In the genomic region with DNA sequence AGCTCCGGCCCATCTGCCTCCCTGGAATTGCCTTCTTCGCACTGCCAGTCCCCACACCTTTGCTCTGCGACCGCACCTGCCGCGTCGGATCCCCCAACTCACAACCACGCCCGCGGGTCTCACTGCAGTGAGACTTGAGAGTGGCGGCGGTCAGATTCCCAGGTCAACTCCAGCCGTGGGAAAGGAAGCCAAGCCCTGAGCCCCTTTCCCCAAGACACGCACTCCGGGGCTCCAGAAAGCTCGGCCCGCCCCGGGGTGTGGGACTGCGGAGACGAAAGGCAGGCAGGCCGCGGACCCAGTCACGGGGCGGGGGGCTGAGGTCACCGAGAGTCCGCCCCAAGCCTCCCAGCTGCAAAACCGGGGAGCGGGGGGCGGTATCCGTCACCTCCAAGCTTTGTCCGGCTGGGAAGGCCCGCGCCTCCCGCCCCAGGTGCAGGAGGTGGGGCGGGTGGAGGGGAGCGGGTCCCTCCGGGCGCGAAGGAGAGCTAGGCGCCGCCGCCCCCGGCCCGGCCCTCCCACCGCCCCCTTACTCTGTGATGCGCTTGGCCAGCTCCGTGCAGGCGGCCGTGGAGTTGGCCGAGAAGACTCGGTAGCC, we compare ENCODE assay signal across 1 cellular context.
TF ChIP-seq lines count a peak whose summit lies in the region.

No MANE protein-coding gene starts in this region.

TF ChIP-seq in HepG2, 621 proteins besides CTCF, POLR2A, EP300 and RAD21 (continued from another document):
- TF ChIP-seq SRSF4 (IDR thresholded peaks at IDR 0.05; ENCODE audit: low read depth, low read length, poor library complexity, severe bottlenecking) (no peak), ATAD3A (CRISPR knock-in tag; IDR thresholded peaks at IDR 0.05) (no peak), GATAD2A (CRISPR knock-in tag; IDR thresholded peaks at IDR 0.05) (peak; percentile 17; the same call in 1 of the 2 replicates), TAF15 (IDR thresholded peaks at IDR 0.05; ENCODE audit: low read depth, low read length, poor library complexity, severe bottlenecking) (peak; percentile 44), MEIS1 (CRISPR knock-in tag; IDR thresholded peaks at IDR 0.05; ENCODE audit: borderline replicate concordance) (no peak), CCDC6 (CRISPR knock-in tag; IDR thresholded peaks at IDR 0.05) (no peak), ZNF383 (CRISPR knock-in tag; IDR thresholded peaks at IDR 0.05; ENCODE audit: borderline replicate concordance) (0 out of 2 replicates have a peak, but pooled peaks have one; percentile 55), NFATC3 (CRISPR knock-in tag; IDR thresholded peaks at IDR 0.05) (0 out of 2 replicates have a peak, but pooled peaks have one; percentile 54), ZNF101 (CRISPR knock-in tag; IDR thresholded peaks at IDR 0.05; ENCODE audit: borderline replicate concordance, low read depth) (no peak; the same call in 1 of the 2 replicates), ZNF891 (CRISPR knock-in tag; IDR thresholded peaks at IDR 0.05) (peak; percentile 60; the same call in 1 of the 2 replicates), ZNF256 (CRISPR knock-in tag; conservative IDR thresholded peaks at IDR 0.05) (peak; percentile 63; the same call in 1 of the 2 replicates), ZNF670 (CRISPR knock-in tag; IDR thresholded peaks at IDR 0.05; ENCODE audit: borderline replicate concordance) (peak; percentile 79; the same call in 1 of the 2 replicates), ZNF569 (CRISPR knock-in tag; IDR thresholded peaks at IDR 0.05; ENCODE audit: borderline replicate concordance) (no peak), BRD4 (CRISPR knock-in tag; IDR thresholded peaks at IDR 0.05) (no peak; the same call in 1 of the 2 replicates), ZNF614 (CRISPR knock-in tag; IDR thresholded peaks at IDR 0.05; ENCODE audit: borderline replicate concordance) (0 out of 2 replicates have a peak, but pooled peaks have one; percentile 31), ZFP90 (CRISPR knock-in tag; IDR thresholded peaks at IDR 0.05; ENCODE audit: borderline replicate concordance) (peak; percentile 8; the same call in 1 of the 2 replicates)
- TF ChIP-seq, protein P1, sequence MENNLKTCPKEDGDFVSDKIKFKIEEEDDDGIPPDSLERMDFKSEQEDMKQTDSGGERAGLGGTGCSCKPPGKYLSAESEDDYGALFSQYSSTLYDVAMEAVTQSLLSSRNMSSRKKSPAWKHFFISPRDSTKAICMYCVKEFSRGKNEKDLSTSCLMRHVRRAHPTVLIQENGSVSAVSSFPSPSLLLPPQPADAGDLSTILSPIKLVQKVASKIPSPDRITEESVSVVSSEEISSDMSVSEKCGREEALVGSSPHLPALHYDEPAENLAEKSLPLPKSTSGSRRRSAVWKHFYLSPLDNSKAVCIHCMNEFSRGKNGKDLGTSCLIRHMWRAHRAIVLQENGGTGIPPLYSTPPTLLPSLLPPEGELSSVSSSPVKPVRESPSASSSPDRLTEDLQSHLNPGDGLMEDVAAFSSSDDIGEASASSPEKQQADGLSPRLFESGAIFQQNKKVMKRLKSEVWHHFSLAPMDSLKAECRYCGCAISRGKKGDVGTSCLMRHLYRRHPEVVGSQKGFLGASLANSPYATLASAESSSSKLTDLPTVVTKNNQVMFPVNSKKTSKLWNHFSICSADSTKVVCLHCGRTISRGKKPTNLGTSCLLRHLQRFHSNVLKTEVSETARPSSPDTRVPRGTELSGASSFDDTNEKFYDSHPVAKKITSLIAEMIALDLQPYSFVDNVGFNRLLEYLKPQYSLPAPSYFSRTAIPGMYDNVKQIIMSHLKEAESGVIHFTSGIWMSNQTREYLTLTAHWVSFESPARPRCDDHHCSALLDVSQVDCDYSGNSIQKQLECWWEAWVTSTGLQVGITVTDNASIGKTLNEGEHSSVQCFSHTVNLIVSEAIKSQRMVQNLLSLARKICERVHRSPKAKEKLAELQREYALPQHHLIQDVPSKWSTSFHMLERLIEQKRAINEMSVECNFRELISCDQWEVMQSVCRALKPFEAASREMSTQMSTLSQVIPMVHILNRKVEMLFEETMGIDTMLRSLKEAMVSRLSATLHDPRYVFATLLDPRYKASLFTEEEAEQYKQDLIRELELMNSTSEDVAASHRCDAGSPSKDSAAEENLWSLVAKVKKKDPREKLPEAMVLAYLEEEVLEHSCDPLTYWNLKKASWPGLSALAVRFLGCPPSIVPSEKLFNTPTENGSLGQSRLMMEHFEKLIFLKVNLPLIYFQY (CRISPR knock-in tag; IDR thresholded peaks at IDR 0.05; ENCODE audit: borderline replicate concordance) = no peak
- TF ChIP-seq, protein P2, sequence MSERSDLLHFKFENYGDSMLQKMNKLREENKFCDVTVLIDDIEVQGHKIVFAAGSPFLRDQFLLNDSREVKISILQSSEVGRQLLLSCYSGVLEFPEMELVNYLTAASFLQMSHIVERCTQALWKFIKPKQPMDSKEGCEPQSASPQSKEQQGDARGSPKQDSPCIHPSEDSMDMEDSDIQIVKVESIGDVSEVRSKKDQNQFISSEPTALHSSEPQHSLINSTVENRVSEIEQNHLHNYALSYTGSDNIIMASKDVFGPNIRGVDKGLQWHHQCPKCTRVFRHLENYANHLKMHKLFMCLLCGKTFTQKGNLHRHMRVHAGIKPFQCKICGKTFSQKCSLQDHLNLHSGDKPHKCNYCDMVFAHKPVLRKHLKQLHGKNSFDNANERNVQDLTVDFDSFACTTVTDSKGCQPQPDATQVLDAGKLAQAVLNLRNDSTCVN (CRISPR knock-in tag; IDR thresholded peaks at IDR 0.05; ENCODE audit: borderline replicate concordance) = no peak
- TF ChIP-seq, protein P3, sequence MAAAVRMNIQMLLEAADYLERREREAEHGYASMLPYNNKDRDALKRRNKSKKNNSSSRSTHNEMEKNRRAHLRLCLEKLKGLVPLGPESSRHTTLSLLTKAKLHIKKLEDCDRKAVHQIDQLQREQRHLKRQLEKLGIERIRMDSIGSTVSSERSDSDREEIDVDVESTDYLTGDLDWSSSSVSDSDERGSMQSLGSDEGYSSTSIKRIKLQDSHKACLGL (CRISPR knock-in tag; IDR thresholded peaks at IDR 0.05) = peak; percentile 19; the same call in 1 of the 2 replicates
- TF ChIP-seq, protein P4, sequence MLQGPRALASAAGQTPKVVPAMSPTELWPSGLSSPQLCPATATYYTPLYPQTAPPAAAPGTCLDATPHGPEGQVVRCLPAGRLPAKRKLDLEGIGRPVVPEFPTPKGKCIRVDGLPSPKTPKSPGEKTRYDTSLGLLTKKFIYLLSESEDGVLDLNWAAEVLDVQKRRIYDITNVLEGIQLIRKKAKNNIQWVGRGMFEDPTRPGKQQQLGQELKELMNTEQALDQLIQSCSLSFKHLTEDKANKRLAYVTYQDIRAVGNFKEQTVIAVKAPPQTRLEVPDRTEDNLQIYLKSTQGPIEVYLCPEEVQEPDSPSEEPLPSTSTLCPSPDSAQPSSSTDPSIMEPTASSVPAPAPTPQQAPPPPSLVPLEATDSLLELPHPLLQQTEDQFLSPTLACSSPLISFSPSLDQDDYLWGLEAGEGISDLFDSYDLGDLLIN (CRISPR knock-in tag; IDR thresholded peaks at IDR 0.05; ENCODE audit: borderline replicate concordance) = no peak
- TF ChIP-seq, protein P5, sequence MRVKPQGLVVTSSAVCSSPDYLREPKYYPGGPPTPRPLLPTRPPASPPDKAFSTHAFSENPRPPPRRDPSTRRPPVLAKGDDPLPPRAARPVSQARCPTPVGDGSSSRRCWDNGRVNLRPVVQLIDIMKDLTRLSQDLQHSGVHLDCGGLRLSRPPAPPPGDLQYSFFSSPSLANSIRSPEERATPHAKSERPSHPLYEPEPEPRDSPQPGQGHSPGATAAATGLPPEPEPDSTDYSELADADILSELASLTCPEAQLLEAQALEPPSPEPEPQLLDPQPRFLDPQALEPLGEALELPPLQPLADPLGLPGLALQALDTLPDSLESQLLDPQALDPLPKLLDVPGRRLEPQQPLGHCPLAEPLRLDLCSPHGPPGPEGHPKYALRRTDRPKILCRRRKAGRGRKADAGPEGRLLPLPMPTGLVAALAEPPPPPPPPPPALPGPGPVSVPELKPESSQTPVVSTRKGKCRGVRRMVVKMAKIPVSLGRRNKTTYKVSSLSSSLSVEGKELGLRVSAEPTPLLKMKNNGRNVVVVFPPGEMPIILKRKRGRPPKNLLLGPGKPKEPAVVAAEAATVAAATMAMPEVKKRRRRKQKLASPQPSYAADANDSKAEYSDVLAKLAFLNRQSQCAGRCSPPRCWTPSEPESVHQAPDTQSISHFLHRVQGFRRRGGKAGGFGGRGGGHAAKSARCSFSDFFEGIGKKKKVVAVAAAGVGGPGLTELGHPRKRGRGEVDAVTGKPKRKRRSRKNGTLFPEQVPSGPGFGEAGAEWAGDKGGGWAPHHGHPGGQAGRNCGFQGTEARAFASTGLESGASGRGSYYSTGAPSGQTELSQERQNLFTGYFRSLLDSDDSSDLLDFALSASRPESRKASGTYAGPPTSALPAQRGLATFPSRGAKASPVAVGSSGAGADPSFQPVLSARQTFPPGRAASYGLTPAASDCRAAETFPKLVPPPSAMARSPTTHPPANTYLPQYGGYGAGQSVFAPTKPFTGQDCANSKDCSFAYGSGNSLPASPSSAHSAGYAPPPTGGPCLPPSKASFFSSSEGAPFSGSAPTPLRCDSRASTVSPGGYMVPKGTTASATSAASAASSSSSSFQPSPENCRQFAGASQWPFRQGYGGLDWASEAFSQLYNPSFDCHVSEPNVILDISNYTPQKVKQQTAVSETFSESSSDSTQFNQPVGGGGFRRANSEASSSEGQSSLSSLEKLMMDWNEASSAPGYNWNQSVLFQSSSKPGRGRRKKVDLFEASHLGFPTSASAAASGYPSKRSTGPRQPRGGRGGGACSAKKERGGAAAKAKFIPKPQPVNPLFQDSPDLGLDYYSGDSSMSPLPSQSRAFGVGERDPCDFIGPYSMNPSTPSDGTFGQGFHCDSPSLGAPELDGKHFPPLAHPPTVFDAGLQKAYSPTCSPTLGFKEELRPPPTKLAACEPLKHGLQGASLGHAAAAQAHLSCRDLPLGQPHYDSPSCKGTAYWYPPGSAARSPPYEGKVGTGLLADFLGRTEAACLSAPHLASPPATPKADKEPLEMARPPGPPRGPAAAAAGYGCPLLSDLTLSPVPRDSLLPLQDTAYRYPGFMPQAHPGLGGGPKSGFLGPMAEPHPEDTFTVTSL (CRISPR knock-in tag; IDR thresholded peaks at IDR 0.05; ENCODE audit: borderline replicate concordance) = peak; percentile 62; the same call in 1 of the 2 replicates
- TF ChIP-seq, protein P6, sequence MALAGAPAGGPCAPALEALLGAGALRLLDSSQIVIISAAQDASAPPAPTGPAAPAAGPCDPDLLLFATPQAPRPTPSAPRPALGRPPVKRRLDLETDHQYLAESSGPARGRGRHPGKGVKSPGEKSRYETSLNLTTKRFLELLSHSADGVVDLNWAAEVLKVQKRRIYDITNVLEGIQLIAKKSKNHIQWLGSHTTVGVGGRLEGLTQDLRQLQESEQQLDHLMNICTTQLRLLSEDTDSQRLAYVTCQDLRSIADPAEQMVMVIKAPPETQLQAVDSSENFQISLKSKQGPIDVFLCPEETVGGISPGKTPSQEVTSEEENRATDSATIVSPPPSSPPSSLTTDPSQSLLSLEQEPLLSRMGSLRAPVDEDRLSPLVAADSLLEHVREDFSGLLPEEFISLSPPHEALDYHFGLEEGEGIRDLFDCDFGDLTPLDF (CRISPR knock-in tag; IDR thresholded peaks at IDR 0.05) = 0 out of 2 replicates have a peak, but pooled peaks have one; percentile 8
